ENCODE assay signal across 8 cellular contexts in the genomic region with DNA sequence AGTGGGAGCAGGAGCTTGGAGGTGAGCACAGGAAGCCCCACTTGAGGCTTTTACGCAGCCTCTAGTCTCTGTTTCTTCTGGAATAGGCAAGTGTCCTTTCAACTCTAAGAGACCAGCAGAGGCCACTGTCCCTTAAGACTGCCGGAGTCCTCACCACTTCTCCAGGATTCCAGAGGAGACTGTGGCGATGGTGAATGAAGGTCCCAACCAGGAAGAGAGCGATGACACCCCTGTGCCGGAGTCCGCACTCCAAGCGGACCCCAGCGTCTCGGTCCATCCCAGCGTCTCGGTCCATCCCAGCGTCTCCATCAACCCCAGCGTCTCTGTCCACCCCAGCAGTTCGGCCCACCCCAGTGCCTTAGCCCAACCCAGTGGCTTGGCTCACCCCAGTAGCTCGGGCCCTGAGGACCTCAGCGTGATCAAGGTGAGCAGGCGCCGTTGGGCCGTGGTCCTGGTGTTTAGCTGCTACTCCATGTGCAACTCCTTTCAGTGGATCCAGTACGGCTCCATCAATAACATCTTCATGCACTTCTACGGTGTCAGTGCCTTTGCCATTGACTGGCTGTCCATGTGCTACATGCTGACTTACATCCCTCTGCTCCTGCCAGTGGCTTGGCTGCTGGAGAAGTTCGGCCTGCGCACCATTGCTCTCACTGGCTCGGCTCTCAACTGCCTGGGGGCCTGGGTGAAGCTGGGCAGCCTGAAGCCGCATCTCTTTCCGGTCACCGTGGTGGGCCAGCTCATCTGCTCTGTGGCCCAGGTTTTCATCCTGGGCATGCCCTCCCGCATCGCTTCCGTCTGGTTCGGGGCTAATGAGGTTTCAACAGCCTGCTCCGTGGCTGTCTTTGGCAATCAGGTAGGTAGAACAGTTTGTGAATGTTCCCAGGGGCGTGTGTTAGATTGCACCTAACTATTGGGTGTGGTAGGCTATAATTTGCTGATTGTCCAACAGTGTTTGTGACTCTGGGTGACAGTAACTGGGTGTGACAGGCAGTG. TPM values are rescaled to one million over a fixed set of nuclear protein-coding genes. Genes with fewer than 3 reads are reported as not detected.
DNase-seq lines count a peak whose midpoint lies in the region; ATAC-seq and TF ChIP-seq lines count a peak whose summit lies in the region.

No MANE protein-coding gene starts in this region.

- peak overlapping the region; percentile 12 to 90 (median 88) for H3K27ac ChIP-seq in gastroesophageal sphincter
- peak overlapping the region; percentile 93 for H3K27ac ChIP-seq in parathyroid adenoma

- H3K79me2 ChIP-seq in parathyroid adenoma = peaks cover 11% of the 10 kb centered on the region

- peaks cover 0 to 32% (median 19%) of the 10 kb centered on the region in 3 donors for H3K4me1 ChIP-seq in gastroesophageal sphincter
- peaks cover 8% of the 10 kb centered on the region for H3K4me1 ChIP-seq in parathyroid adenoma

- DNase-seq in BJ (ENCODE audit: low read depth) = no peak
- DNase-seq in HCEC 1CT = peak; percentile 56
- DNase-seq in T-helper 17 cell = no peak
- DNase-seq in NCI-H510A treated with DMSO at 0.1 percent for 48 hours (lab: John Stamatoyannopoulos, UW) = no peak

- no peaks in the 10 kb centered on the region for H3K36me3 Mint-ChIP-seq in T-helper 17 cell (ENCODE audit: low read depth)

- peak overlapping the region; percentile 97 for H2AFZ ChIP-seq in parathyroid adenoma

- POLR2A ChIA-PET in BJ (lab: Charles Lee) = no interaction called here

- H3K9ac ChIP-seq in parathyroid adenoma = peak overlapping the region; percentile 16

- no peak for TF ChIP-seq POLR2A in gastroesophageal sphincter (IDR thresholded peaks at IDR 0.05)

- CTCF ChIA-PET in BJ (lab: Yijun Ruan, JAX) = interaction anchor here (0.6 to 13.3 kb wide), 13 partner anchors 10 to 1460 kb away, joined by 3 to 480 read pairs (median 7); a partner anchor contains a TSS

- ATAC-seq in T-helper 17 cell (peak; percentile 12), gastroesophageal sphincter (peak; percentile 65), GM19463 (IDR thresholded peaks at IDR 0.05; ENCODE audit: unreplicated experiment) (no peak), HG03280 (IDR thresholded peaks at IDR 0.05; ENCODE audit: unreplicated experiment) (no peak)

- H3K27ac Mint-ChIP-seq in T-helper 17 cell = peak overlapping the region; percentile 75

- TF ChIP-seq CTCF in BJ (IDR thresholded peaks at IDR 0.05; ENCODE audit: insufficient read depth, low read depth, low read length) = peak; percentile 36; the same call in 1 of the 2 replicates
- TF ChIP-seq CTCF in gastroesophageal sphincter (IDR thresholded peaks at IDR 0.05) = peak in 3 of 4 experiments; percentile 27 to 47 (median 38)
- TF ChIP-seq CTCF in parathyroid adenoma (IDR thresholded peaks at IDR 0.05) = peak; percentile 59

- no peaks in the 10 kb centered on the region for H3K9me3 ChIP-seq in T-helper 17 cell (ENCODE audit: control insufficient read depth, low read length, poor library complexity, severe bottlenecking)
- H3K9me3 ChIP-seq in gastroesophageal sphincter = no peaks in the 10 kb centered on the region
- H3K9me3 ChIP-seq in parathyroid adenoma (ENCODE audit: control insufficient read depth, low read length) = no peaks in the 10 kb centered on the region

- no peak for TF ChIP-seq EP300 in gastroesophageal sphincter (IDR thresholded peaks at IDR 0.05)

- H3K36me3 ChIP-seq in BJ (ENCODE audit: control insufficient read depth, insufficient read depth, low read length) (no peaks in the 10 kb centered on the region), gastroesophageal sphincter (no peaks in the 10 kb centered on the region), parathyroid adenoma (ENCODE audit: control insufficient read depth, insufficient read depth, low read length) (no peaks in the 10 kb centered on the region)

- H3K4me2 ChIP-seq in parathyroid adenoma (ENCODE audit: low read length) = peak overlapping the region; percentile 87

- H3K4me3 Mint-ChIP-seq in T-helper 17 cell = peak overlapping the region; percentile 97

- H3K4me1 Mint-ChIP-seq in T-helper 17 cell = peaks cover 21% of the 10 kb centered on the region

- H3K27me3 Mint-ChIP-seq in T-helper 17 cell = no peaks in the 10 kb centered on the region

- H3K4me3 ChIP-seq in BJ (ENCODE audit: low read depth, low read length) (peak overlapping the region; percentile 49), gastroesophageal sphincter (peak overlapping the region; percentile 35 to 67), parathyroid adenoma (ENCODE audit: low read depth, low read length) (peak overlapping the region; percentile 55)

- WGBS in gastroesophageal sphincter (ENCODE audit: low coverage in 1 of 2), 2 donors = 20 to 73% methylated on average over 2 to 3 of the region's 33 CpGs

- H3K27me3 ChIP-seq in BJ (ENCODE audit: control insufficient read depth, insufficient read depth, low read length) = 0 out of 2 replicates have a peak, but pooled peaks cover 2% of the 10 kb centered on the region
- no peaks in the 10 kb centered on the region for H3K27me3 ChIP-seq in gastroesophageal sphincter
- no peaks in the 10 kb centered on the region for H3K27me3 ChIP-seq in parathyroid adenoma (ENCODE audit: control insufficient read depth, insufficient read depth, low read length)

RNA-seq across cellular contexts. Expression of a gene that starts 0.7 kb away (rescaled TPM):
- 0.64 and 0.70 TPM in 2 replicates for polyA plus RNA-seq in BJ (2011; rRNA removed)
- 0.31 and 0.62 TPM in 2 replicates for polyA minus RNA-seq in BJ (2011; rRNA and poly(A)+ RNA removed)
- 1 to 10 TPM; 6.5 to 8.1 TPM for total RNA-seq in T-helper 17 cell
- 1 to 10 TPM; 1.9 to 5.8 (median 4.1) TPM for total RNA-seq in gastroesophageal sphincter

RNA-seq across cellular contexts. Expression of a gene that starts 56.8 kb away (rescaled TPM):
- polyA plus RNA-seq in BJ (2011; rRNA removed) = not detected in 2 replicates
- not detected in 2 replicates for polyA minus RNA-seq in BJ (2011; rRNA and poly(A)+ RNA removed)
- total RNA-seq in T-helper 17 cell (10 to 100 TPM; 20.3 to 21.3 TPM), gastroesophageal sphincter (10 to 100 TPM in 1 of 4 donors, 1 to 10 TPM in 3; 2.6 to 16.8 (median 3.2) TPM)

Comparison
In these comparisons a context has a peak if more than half of its experiments do, and no peak if none do; other contexts are left out.
1. ATAC-seq: peak in T-helper 17 cell (single experiment) and gastroesophageal sphincter (single experiment); none in GM19463 (single experiment) and HG03280 (single experiment).
2. Peak in every context shown above with its lines, with median percentiles within 50 percentile points of each other: H3K4me3 ChIP-seq and CTCF ChIP-seq.